ENCODE assay signal across 1 cellular context in the genomic region with DNA sequence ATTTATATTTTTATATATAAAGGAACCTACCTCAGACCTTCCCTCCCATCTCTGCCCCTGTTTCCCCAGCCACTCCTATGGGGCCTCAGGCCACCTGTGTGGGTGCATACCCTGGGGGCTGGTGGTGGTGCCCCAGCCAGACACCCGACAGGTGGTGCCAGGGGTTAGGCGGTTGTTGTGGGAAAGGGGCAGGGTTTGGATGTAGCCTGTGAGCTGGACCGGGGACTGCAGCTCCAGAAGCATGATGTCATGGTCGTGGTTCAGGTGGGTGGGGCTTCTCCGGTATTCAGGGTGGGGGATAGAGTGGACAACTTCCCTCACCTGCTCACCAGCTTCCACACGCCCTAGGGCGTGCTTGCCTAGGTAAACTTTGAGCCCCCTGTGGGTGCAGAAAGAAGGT.
TF ChIP-seq lines count a peak whose summit lies in the region.

No MANE protein-coding gene starts in this region.

TF ChIP-seq in HepG2, 621 proteins besides CTCF, POLR2A, EP300 and RAD21:
- TF ChIP-seq ZFP90 (CRISPR knock-in tag; IDR thresholded peaks at IDR 0.05; ENCODE audit: borderline replicate concordance), result no peak
- TF ChIP-seq ATF7 (IDR thresholded peaks at IDR 0.05), result 0 out of 2 replicates have a peak, but pooled peaks have one; percentile 5
- no peak for TF ChIP-seq ATF7 (CRISPR knock-in tag; IDR thresholded peaks at IDR 0.05)
TF ChIP-seq in HepG2: peak in this region for 1.
